In genomic region chr17:39165178-39165843, GRCh38 we compare ENCODE assay signal across 2 cellular contexts.
TF ChIP-seq lines count a peak whose summit lies in the region.

No MANE protein-coding gene starts in this region.

TF ChIP-seq in SK-N-SH, 30 proteins besides CTCF, POLR2A, EP300 and RAD21 (continued from another document):
- TF ChIP-seq IRF3 (IDR thresholded peaks at IDR 0.05; ENCODE audit: low read depth, low read length) = no peak

TF ChIP-seq in SK-N-SH treated with all-trans-retinoic acid at 6 μM for 48 hours, 23 proteins besides CTCF, POLR2A, EP300 and RAD21 (continued from another document):
- TF ChIP-seq TSHZ2 (CRISPR knock-in tag; IDR thresholded peaks at IDR 0.05) (no peak), ZNF565 (CRISPR knock-in tag; conservative IDR thresholded peaks at IDR 0.05; ENCODE audit: low read depth) (no peak), GLIS3 (CRISPR knock-in tag; IDR thresholded peaks at IDR 0.05) (no peak), ISL1 (CRISPR knock-in tag; IDR thresholded peaks at IDR 0.05) (no peak), CSDC2 (CRISPR knock-in tag; IDR thresholded peaks at IDR 0.05) (no peak)
